ENCODE assay signal across 17 cellular contexts in genomic region chr11:501683-502287, GRCh38.
A peak's percentile ranks its signal among the peaks of the same experiment; 100 is the strongest.
DNase-seq lines count a peak whose midpoint lies in the region; ATAC-seq and TF ChIP-seq lines count a peak whose summit lies in the region.
"Had no signal": no experiment of that assay in that cellular context is flagged by ENCODE, and none has a peak within 500 bp of the region (broad histone marks: within the 10 kb centered on the region; RNA-seq: fewer than 3 reads in every experiment).

No MANE protein-coding gene starts in this region.

- POLR2A ChIA-PET in RWPE1 (lab: Yijun Ruan, JAX; ENCODE audit: low non-redundant PET), result no interaction called here

- H3K27ac ChIP-seq in RWPE1, result peak overlapping the region; percentile 98
- H3K27ac ChIP-seq: 22Rv1 had no signal

- H3K27me3 Mint-ChIP-seq in memory B cell, result no peaks in the 10 kb centered on the region
- H3K27me3 Mint-ChIP-seq: activated CD4-positive, alpha-beta T cell treated with anti-CD3 and anti-CD28 coated beads for 36 hours; natural killer cell treated with Interleukin-12 subunit alpha and Interleukin-12 subunit beta and Interleukin-15 and Interleukin-18, amount 100 ng/mL, for 72 hours had no signal

- DNase-seq in SIG-M5 treated with dmso at 0.1 percent for 504 hours (lab: John Stamatoyannopoulos, UW; ENCODE audit: unreplicated experiment), result peak; percentile 43
- DNase-seq in SIG-M5 (lab: John Stamatoyannopoulos, UW), result no peak
- DNase-seq in RWPE1 (ENCODE audit: low spot score), result no peak
- no peak for DNase-seq in memory B cell (ENCODE audit: low spot score in 2 of 2)
- no peak for DNase-seq in NCI-H2171 treated with DMSO at 0.1 percent for 48 hours (lab: John Stamatoyannopoulos, UW)
- DNase-seq in kidney glomerular epithelial cell (lab: John Stamatoyannopoulos, UW), result no peak
- DNase-seq: activated CD4-positive, alpha-beta T cell treated with anti-CD3 and anti-CD28 coated beads for 36 hours; amygdala; H9; lower lobe of right lung; RPMI8226; sigmoid colon; stimulated activated CD4-positive, alpha-beta T cell treated with anti-CD3 and anti-CD28 coated beads, Interleukin-2, amount 100 ng/mL, for 48 hours; upper lobe of right lung had no signal

- H3K36me3 Mint-ChIP-seq in memory B cell, result peaks cover 22% of the 10 kb centered on the region

- no peaks in the 10 kb centered on the region for H3K9me3 Mint-ChIP-seq in memory B cell
- H3K9me3 Mint-ChIP-seq: natural killer cell treated with Interleukin-12 subunit alpha and Interleukin-12 subunit beta and Interleukin-15 and Interleukin-18, amount 100 ng/mL, for 72 hours; T-helper 1 cell treated with Interleukin-12 subunit alpha and Interleukin-12 subunit beta and Interleukin-4 antibody, amounts not matched to agents 30 μg/mL and 1 μg/mL, for 36 hours had no signal

- ATAC-seq in memory B cell (ENCODE audit: low read depth), result no peak
- ATAC-seq: activated CD4-positive, alpha-beta T cell treated with anti-CD3 and anti-CD28 coated beads for 36 hours; lower lobe of right lung; natural killer cell treated with Interleukin-12 subunit alpha and Interleukin-12 subunit beta and Interleukin-15 and Interleukin-18, amount 100 ng/mL, for 72 hours; upper lobe of right lung had no signal

- peak overlapping the region; percentile 100 for H3K27ac Mint-ChIP-seq in memory B cell
- H3K27ac Mint-ChIP-seq: activated CD4-positive, alpha-beta T cell treated with anti-CD3 and anti-CD28 coated beads for 36 hours; H9; natural killer cell treated with Interleukin-12 subunit alpha and Interleukin-12 subunit beta and Interleukin-15 and Interleukin-18, amount 100 ng/mL, for 72 hours had no signal

- TF ChIP-seq CTCF in RWPE1 (conservative IDR thresholded peaks at IDR 0.05; ENCODE audit: low read depth), result no peak

- H3K4me3 Mint-ChIP-seq in memory B cell, result no peak overlapping the region
- H3K4me3 Mint-ChIP-seq: activated CD4-positive, alpha-beta T cell treated with anti-CD3 and anti-CD28 coated beads for 36 hours; natural killer cell treated with Interleukin-12 subunit alpha and Interleukin-12 subunit beta and Interleukin-15 and Interleukin-18, amount 100 ng/mL, for 72 hours; T-helper 1 cell treated with Interleukin-12 subunit alpha and Interleukin-12 subunit beta and Interleukin-4 antibody, amounts not matched to agents 30 μg/mL and 1 μg/mL, for 36 hours had no signal

- CTCF ChIA-PET in RWPE1 (lab: Yijun Ruan, JAX), result interaction anchor here (0.5 to 0.9 kb wide), 3 partner anchors 9 to 16 kb away, joined by 3 to 4 read pairs (median 3); no protein-coding TSS in a partner anchor

- peaks cover 24% of the 10 kb centered on the region for H3K4me1 Mint-ChIP-seq in memory B cell
